Comparison of ENCODE assay signal across 14 cellular contexts in the genomic region with DNA sequence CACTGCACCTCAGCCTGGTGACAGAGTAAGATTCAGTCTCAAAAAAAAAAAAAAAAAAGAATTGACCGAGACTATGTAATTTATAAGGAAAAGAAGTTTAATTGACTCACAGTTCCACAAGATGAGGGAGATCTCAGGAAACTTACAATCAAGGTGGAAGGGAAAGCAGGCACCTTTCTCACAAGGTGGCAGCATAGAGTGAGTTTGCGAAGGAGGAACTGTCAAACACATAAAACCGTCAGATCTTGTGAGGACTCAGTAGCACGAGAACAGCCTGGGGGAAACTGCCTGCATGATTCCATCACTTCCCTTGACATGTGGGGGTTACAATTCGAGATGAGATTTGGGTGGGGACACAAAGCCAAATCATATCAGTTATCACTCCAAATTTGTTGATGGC.
DNase-seq lines count a peak whose midpoint lies in the region; ATAC-seq and TF ChIP-seq lines count a peak whose summit lies in the region.
"Had no signal": no experiment of that assay in that cellular context is flagged by ENCODE, and none has a peak within 500 bp of the region (broad histone marks: within the 10 kb centered on the region; RNA-seq: fewer than 3 reads in every experiment).

No MANE protein-coding gene starts in this region.

- H3K9me3 ChIP-seq in neural cell (ENCODE audit: low read length): no peaks in the 10 kb centered on the region

- no peaks in the 10 kb centered on the region for H3F3A ChIP-seq in neural cell (ENCODE audit: insufficient read depth, low read length, poor library complexity, severe bottlenecking)

- TF ChIP-seq CTCF in neural cell (IDR thresholded peaks at IDR 0.05; ENCODE audit: poor library complexity, severe bottlenecking): peak; percentile 26

- H3K4me2 ChIP-seq in neural cell (ENCODE audit: low read length): no peak overlapping the region

- H3K9me2 ChIP-seq in neural cell (ENCODE audit: insufficient read depth, low read length): no peaks in the 10 kb centered on the region

- H3K27ac ChIP-seq in neural cell (ENCODE audit: low read length): no peak overlapping the region
- H3K27ac ChIP-seq: cardiac muscle cell, epithelial cell of prostate had no signal

- peak; percentile 28 for TF ChIP-seq RAD21 in neural cell (conservative IDR thresholded peaks at IDR 0.05)

- no peaks in the 10 kb centered on the region for H4K20me1 ChIP-seq in neural cell (ENCODE audit: insufficient read depth)

- ATAC-seq in HG03469 (IDR thresholded peaks at IDR 0.05; ENCODE audit: unreplicated experiment): peak; percentile 49
- no peak for ATAC-seq in HG03457 (IDR thresholded peaks at IDR 0.05; ENCODE audit: unreplicated experiment)

- no peak overlapping the region for H2AFZ ChIP-seq in neural cell (ENCODE audit: low read depth, low read length)

- no peaks in the 10 kb centered on the region for H3K36me3 ChIP-seq in neural cell (ENCODE audit: insufficient read depth, low read length)
- H3K36me3 ChIP-seq: cardiac muscle cell had no signal

- H3K79me2 ChIP-seq in neural cell (replicated peaks; ENCODE audit: insufficient read depth, low read length): no peaks in the 10 kb centered on the region

- H3K4me3 ChIP-seq in neural cell (ENCODE audit: low read length): no peak overlapping the region
- H3K4me3 ChIP-seq: cardiac muscle cell had no signal

- no peak overlapping the region for H3K9ac ChIP-seq in neural cell (ENCODE audit: low read length)

- no peak for TF ChIP-seq EP300 in neural cell (conservative IDR thresholded peaks at IDR 0.05; ENCODE audit: poor library complexity, severe bottlenecking)

- DNase-seq in NCI-H2081 (lab: John Stamatoyannopoulos, UW) (peak; percentile 3 to 30), NCI-H2081 treated with DMSO at 0.1 percent for 48 hours (lab: John Stamatoyannopoulos, UW) (no peak), SKM-1 treated with dmso at 0.1 percent for 144 hours (lab: John Stamatoyannopoulos, UW; ENCODE audit: unreplicated experiment) (peak; percentile 33)
- DNase-seq in stimulated activated naive CD4-positive, alpha-beta T cell (lab: John Stamatoyannopoulos, UW): no peak
- DNase-seq in stimulated activated CD4-positive, alpha-beta T cell treated with anti-CD3 and anti-CD28 coated beads, Interleukin-2, amount 100 ng/mL, for 48 hours: no peak
- DNase-seq: ACHN; activated effector memory CD4-positive, alpha-beta T cell treated with anti-CD3 and anti-CD28 coated beads, Interleukin-2, amount 50 U/mL, for 16 hours; DMS79; Right ventricle myocardium superior had no signal

- no peaks in the 10 kb centered on the region for H3K27me3 ChIP-seq in neural cell (ENCODE audit: insufficient read depth, low read depth, low read length)
- H3K27me3 ChIP-seq: cardiac muscle cell had no signal

TF ChIP-seq in neural cell, 6 proteins besides CTCF, POLR2A, EP300 and RAD21:
- TF ChIP-seq, protein P1, sequence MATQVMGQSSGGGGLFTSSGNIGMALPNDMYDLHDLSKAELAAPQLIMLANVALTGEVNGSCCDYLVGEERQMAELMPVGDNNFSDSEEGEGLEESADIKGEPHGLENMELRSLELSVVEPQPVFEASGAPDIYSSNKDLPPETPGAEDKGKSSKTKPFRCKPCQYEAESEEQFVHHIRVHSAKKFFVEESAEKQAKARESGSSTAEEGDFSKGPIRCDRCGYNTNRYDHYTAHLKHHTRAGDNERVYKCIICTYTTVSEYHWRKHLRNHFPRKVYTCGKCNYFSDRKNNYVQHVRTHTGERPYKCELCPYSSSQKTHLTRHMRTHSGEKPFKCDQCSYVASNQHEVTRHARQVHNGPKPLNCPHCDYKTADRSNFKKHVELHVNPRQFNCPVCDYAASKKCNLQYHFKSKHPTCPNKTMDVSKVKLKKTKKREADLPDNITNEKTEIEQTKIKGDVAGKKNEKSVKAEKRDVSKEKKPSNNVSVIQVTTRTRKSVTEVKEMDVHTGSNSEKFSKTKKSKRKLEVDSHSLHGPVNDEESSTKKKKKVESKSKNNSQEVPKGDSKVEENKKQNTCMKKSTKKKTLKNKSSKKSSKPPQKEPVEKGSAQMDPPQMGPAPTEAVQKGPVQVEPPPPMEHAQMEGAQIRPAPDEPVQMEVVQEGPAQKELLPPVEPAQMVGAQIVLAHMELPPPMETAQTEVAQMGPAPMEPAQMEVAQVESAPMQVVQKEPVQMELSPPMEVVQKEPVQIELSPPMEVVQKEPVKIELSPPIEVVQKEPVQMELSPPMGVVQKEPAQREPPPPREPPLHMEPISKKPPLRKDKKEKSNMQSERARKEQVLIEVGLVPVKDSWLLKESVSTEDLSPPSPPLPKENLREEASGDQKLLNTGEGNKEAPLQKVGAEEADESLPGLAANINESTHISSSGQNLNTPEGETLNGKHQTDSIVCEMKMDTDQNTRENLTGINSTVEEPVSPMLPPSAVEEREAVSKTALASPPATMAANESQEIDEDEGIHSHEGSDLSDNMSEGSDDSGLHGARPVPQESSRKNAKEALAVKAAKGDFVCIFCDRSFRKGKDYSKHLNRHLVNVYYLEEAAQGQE (IDR thresholded peaks at IDR 0.05; ENCODE audit: borderline replicate concordance): no peak
- TF ChIP-seq EZH2 (IDR thresholded peaks at IDR 0.05; ENCODE audit: borderline replicate concordance, insufficient read depth, low read length, poor library complexity, severe bottlenecking) (no peak), MXI1 (conservative IDR thresholded peaks at IDR 0.05; ENCODE audit: poor library complexity, severe bottlenecking) (no peak), POLR2AphosphoS5 (IDR thresholded peaks at IDR 0.05) (no peak), SMC3 (conservative IDR thresholded peaks at IDR 0.05; ENCODE audit: poor library complexity) (no peak), TAF1 (IDR thresholded peaks at IDR 0.05; ENCODE audit: low read depth) (no peak)

Comparison
In these comparisons a context has a peak if more than half of its experiments do, and no peak if none do; other contexts are left out.
1. DNase-seq: peak in NCI-H2081 (2 of 2) and SKM-1 treated with dmso at 0.1 percent for 144 hours (single experiment); none in NCI-H2081 treated with DMSO at 0.1 percent for 48 hours (single experiment), stimulated activated naive CD4-positive, alpha-beta T cell (0 of 6) and stimulated activated CD4-positive, alpha-beta T cell treated with anti-CD3 and anti-CD28 coated beads, Interleukin-2, amount 100 ng/mL, for 48 hours (0 of 2).